1 cellular context compared by ENCODE assay signal in the genomic region with DNA sequence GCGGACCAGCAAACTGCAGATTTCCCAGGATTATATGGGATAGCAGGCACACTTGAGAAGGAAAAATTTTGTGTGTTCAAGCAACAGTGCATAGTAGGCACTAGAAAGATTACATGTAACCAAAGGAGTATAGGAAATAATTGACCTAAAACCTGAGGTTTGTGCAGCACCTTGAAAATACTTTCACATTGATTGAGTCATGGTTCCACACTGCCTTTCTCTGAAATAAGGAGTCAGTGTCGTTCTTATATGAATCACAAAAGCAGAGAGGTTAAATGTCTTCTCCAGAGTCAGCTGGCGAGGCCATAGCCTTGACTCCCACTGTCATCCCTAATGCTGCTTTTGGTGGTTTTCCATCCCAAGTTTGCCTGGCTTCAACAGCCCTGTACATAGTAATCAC.
TF ChIP-seq lines count a peak whose summit lies in the region.

No MANE protein-coding gene starts in this region.

TF ChIP-seq in GM12878, 131 proteins besides CTCF, POLR2A, EP300 and RAD21 (continued from another document):
- TF ChIP-seq, protein P1, sequence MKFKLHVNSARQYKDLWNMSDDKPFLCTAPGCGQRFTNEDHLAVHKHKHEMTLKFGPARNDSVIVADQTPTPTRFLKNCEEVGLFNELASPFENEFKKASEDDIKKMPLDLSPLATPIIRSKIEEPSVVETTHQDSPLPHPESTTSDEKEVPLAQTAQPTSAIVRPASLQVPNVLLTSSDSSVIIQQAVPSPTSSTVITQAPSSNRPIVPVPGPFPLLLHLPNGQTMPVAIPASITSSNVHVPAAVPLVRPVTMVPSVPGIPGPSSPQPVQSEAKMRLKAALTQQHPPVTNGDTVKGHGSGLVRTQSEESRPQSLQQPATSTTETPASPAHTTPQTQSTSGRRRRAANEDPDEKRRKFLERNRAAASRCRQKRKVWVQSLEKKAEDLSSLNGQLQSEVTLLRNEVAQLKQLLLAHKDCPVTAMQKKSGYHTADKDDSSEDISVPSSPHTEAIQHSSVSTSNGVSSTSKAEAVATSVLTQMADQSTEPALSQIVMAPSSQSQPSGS (IDR thresholded peaks at IDR 0.05; ENCODE audit: low read length): peak; percentile 54; the same call in 1 of the 2 replicates
- TF ChIP-seq BMI1 (IDR thresholded peaks at IDR 0.05; ENCODE audit: borderline replicate concordance) (no peak), KDM1A (IDR thresholded peaks at IDR 0.05; ENCODE audit: borderline replicate concordance) (no peak), BCL11A (IDR thresholded peaks at IDR 0.05; ENCODE audit: low read depth, low read length) (0 out of 2 replicates have a peak, but pooled peaks have one; percentile 25), MXI1 (IDR thresholded peaks at IDR 0.05; ENCODE audit: low read depth, low read length) (no peak)
